ENCODE assay signal across 3 cellular contexts in the genomic region with DNA sequence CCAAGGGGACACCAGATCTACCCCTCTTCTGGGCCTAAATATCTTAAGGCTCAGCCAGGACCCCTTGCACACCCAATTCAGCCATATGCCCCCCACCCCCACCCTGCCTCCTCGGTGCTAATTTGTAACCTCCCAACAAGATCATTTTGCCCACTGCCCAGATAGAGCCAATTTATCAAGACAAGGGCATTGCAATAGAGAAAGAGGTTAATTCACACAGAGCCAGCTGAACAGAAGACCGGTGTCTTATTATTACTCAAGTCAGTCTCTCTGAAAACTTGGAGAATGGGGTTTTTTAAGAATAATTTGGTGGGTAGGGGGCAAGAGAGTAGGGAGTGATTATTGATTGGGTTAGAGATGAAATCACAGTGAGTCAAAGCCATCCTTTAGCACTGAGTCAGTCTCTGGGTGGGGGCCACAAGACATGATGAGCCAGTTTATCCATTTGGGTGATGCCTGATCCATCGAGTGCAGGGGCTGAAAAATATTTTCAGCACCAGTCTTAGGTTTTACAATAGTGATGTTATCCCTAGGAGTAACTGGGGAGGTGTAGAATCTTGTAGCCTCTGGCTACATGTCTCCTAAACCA.
TF ChIP-seq lines count a peak whose summit lies in the region.

No MANE protein-coding gene starts in this region.

TF ChIP-seq in HepG2, 621 proteins besides CTCF, POLR2A, EP300 and RAD21:
- 0 out of 2 replicates have a peak, but pooled peaks have one; percentile 32 for TF ChIP-seq KDM5A (IDR thresholded peaks at IDR 0.05; ENCODE audit: borderline replicate concordance, low read length)
- TF ChIP-seq, protein P1, sequence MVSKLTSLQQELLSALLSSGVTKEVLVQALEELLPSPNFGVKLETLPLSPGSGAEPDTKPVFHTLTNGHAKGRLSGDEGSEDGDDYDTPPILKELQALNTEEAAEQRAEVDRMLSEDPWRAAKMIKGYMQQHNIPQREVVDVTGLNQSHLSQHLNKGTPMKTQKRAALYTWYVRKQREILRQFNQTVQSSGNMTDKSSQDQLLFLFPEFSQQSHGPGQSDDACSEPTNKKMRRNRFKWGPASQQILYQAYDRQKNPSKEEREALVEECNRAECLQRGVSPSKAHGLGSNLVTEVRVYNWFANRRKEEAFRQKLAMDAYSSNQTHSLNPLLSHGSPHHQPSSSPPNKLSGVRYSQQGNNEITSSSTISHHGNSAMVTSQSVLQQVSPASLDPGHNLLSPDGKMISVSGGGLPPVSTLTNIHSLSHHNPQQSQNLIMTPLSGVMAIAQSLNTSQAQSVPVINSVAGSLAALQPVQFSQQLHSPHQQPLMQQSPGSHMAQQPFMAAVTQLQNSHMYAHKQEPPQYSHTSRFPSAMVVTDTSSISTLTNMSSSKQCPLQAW (CRISPR knock-in tag; IDR thresholded peaks at IDR 0.05), result no peak
- TF ChIP-seq EZH2 (conservative IDR thresholded peaks at IDR 0.05; ENCODE audit: low read depth, low read length), result no peak
- TF ChIP-seq, protein P2, sequence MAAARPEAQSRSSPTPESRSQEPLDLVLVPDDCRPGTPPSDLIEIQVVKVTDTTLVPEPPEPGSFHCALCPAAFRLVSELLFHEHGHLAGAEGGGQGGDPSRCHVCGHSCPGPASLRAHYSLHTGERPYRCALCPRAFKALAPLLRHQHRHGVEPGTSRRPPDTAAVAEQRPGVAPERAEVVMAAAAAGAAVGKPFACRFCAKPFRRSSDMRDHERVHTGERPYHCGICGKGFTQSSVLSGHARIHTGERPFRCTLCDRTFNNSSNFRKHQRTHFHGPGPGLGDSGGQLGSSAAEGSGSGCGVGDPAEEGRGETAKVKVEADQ (CRISPR knock-in tag; IDR thresholded peaks at IDR 0.05; ENCODE audit: borderline replicate concordance), result no peak
- no peak for TF ChIP-seq ZNF430 (CRISPR knock-in tag; IDR thresholded peaks at IDR 0.05)

TF ChIP-seq in HEK293, 187 proteins besides CTCF, POLR2A, EP300 and RAD21:
- no peak for TF ChIP-seq ZNF155 (tag by site-specific recombination; IDR thresholded peaks at IDR 0.05)
- TF ChIP-seq SETDB1 (IDR thresholded peaks at IDR 0.05; ENCODE audit: insufficient read length, low read length), result peak; percentile 84
- no peak for TF ChIP-seq ZFP41 (tag by site-specific recombination; IDR thresholded peaks at IDR 0.05; ENCODE audit: borderline replicate concordance)
- TF ChIP-seq, protein P3, sequence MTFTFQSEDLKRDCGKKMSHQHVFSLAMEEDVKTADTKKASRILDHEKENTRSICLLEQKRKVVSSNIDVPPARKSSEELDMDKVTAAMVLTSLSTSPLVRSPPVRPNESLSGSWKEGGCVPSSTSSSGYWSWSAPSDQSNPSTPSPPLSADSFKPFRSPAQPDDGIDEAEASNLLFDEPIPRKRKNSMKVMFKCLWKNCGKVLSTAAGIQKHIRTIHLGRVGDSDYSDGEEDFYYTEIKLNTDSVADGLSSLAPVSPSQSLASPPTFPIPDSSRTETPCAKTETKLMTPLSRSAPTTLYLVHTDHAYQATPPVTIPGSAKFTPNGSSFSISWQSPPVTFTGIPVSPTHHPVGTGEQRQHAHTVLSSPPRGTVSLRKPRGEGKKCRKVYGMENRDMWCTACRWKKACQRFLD (tag by site-specific recombination; IDR thresholded peaks at IDR 0.05), result no peak

TF ChIP-seq in K562, 482 proteins besides CTCF, POLR2A, EP300 and RAD21:
- TF ChIP-seq, protein P4, sequence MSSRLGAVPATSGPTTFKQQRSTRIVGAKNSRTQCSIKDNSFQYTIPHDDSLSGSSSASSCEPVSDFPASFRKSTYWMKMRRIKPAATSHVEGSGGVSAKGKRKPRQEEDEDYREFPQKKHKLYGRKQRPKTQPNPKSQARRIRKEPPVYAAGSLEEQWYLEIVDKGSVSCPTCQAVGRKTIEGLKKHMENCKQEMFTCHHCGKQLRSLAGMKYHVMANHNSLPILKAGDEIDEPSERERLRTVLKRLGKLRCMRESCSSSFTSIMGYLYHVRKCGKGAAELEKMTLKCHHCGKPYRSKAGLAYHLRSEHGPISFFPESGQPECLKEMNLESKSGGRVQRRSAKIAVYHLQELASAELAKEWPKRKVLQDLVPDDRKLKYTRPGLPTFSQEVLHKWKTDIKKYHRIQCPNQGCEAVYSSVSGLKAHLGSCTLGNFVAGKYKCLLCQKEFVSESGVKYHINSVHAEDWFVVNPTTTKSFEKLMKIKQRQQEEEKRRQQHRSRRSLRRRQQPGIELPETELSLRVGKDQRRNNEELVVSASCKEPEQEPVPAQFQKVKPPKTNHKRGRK (tag; IDR thresholded peaks at IDR 0.05), result no peak
- TF ChIP-seq TRIM28 (IDR thresholded peaks at IDR 0.05) (0 out of 2 replicates have a peak, but pooled peaks have one; percentile 21), PRPF4 (IDR thresholded peaks at IDR 0.05; ENCODE audit: insufficient read depth, low read depth, low read length, poor library complexity, severe bottlenecking) (no peak), SFPQ (IDR thresholded peaks at IDR 0.05; ENCODE audit: low read depth, low read length) (no peak), ZNF175 (CRISPR knock-in tag; IDR thresholded peaks at IDR 0.05; ENCODE audit: low read depth) (no peak), RUNX1 (IDR thresholded peaks at IDR 0.05; ENCODE audit: low read depth) (no peak), IFI16 (CRISPR knock-in tag; IDR thresholded peaks at IDR 0.05) (no peak), BCOR (IDR thresholded peaks at IDR 0.05) (no peak), CBX5 (IDR thresholded peaks at IDR 0.05; ENCODE audit: borderline replicate concordance, low read depth) (0 out of 2 replicates have a peak, but pooled peaks have one; percentile 55), HDAC2 (IDR thresholded peaks at IDR 0.05) (no peak), POLR2AphosphoS2 (IDR thresholded peaks at IDR 0.05; ENCODE audit: low read length) (no peak), CEBPG (CRISPR knock-in tag; IDR thresholded peaks at IDR 0.05) (no peak), CEBPG (tag; conservative IDR thresholded peaks at IDR 0.05 in 1 of 2, IDR thresholded peaks at IDR 0.05 in 1 of 2) (no peak), PML (IDR thresholded peaks at IDR 0.05; ENCODE audit: low read length) (no peak), RB1 (IDR thresholded peaks at IDR 0.05; ENCODE audit: low read depth) (no peak)
- TF ChIP-seq, protein P5, sequence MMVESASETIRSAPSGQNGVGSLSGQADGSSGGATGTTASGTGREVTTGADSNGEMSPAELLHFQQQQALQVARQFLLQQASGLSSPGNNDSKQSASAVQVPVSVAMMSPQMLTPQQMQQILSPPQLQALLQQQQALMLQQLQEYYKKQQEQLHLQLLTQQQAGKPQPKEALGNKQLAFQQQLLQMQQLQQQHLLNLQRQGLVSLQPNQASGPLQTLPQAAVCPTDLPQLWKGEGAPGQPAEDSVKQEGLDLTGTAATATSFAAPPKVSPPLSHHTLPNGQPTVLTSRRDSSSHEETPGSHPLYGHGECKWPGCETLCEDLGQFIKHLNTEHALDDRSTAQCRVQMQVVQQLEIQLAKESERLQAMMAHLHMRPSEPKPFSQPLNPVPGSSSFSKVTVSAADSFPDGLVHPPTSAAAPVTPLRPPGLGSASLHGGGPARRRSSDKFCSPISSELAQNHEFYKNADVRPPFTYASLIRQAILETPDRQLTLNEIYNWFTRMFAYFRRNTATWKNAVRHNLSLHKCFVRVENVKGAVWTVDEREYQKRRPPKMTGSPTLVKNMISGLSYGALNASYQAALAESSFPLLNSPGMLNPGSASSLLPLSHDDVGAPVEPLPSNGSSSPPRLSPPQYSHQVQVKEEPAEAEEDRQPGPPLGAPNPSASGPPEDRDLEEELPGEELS (CRISPR knock-in tag; IDR thresholded peaks at IDR 0.05; ENCODE audit: borderline replicate concordance), result no peak
